ENCODE assay signal across 23 cellular contexts in genomic region chr9:127149463-127150390, GRCh38. TPM values are rescaled to one million over a fixed set of nuclear protein-coding genes. Genes with fewer than 3 reads are reported as not detected.
"Had no signal": no experiment of that assay in that cellular context is flagged by ENCODE, and none has a peak within 500 bp of the region (broad histone marks: within the 10 kb centered on the region; RNA-seq: fewer than 3 reads in every experiment).

No MANE protein-coding gene starts in this region.

- H3K27me3 Mint-ChIP-seq: activated B cell treated with CpG ODN at 0.5 μM for 24 hours; activated naive CD4-positive, alpha-beta T cell treated with anti-CD3 and anti-CD28 coated beads, Interleukin-2, amount 50 U/mL, for 24 hours; activated T-helper 17 cell treated with anti-CD3 and anti-CD28 coated beads, Interleukin-2, amount 50 U/mL, for 72 hours; stimulated activated naive CD8-positive, alpha-beta T cell treated with anti-CD3 and anti-CD28 coated beads, Interleukin-15, Interleukin-2, amounts not matched to agents 100 ng/mL and 50 ng/mL, for 24 hours had no signal

- H3K27ac Mint-ChIP-seq: activated B cell treated with CpG ODN at 0.5 μM for 24 hours; activated CD8-positive, alpha-beta T cell treated with anti-CD3 and anti-CD28 coated beads, Interleukin-2, amount 10 ng/mL, durations not matched to agents 7 days and 5 days; activated naive CD4-positive, alpha-beta T cell treated with anti-CD3 and anti-CD28 coated beads, Interleukin-2, amount 50 U/mL, for 24 hours; activated naive CD8-positive, alpha-beta T cell treated with anti-CD3 and anti-CD28 coated beads, Interleukin-2, amount 50 U/mL, for 24 hours; activated T-helper 17 cell treated with anti-CD3 and anti-CD28 coated beads, Interleukin-2, amount 50 U/mL, for 72 hours; nephron progenitor cell; stimulated activated naive CD8-positive, alpha-beta T cell treated with anti-CD3 and anti-CD28 coated beads, Interleukin-15, Interleukin-2, amounts not matched to agents 100 ng/mL and 50 ng/mL, for 24 hours; T-helper 2 cell treated with Interferon-gamma antibody and Interleukin-4, amounts not matched to agents 5 μg/mL and 100 μg/mL, for 36 hours had no signal

- H3K27ac ChIP-seq: breast epithelium, gastrocnemius medialis, left ventricle myocardium inferior, neutrophil, prostate gland, spleen, thoracic aorta, uterus had no signal

- H3K4me3 Mint-ChIP-seq: activated B cell treated with CpG ODN at 0.5 μM for 24 hours; activated CD8-positive, alpha-beta T cell treated with anti-CD3 and anti-CD28 coated beads, Interleukin-2, amount 10 ng/mL, durations not matched to agents 7 days and 5 days; activated naive CD4-positive, alpha-beta T cell treated with anti-CD3 and anti-CD28 coated beads, Interleukin-2, amount 50 U/mL, for 24 hours; activated naive CD8-positive, alpha-beta T cell treated with anti-CD3 and anti-CD28 coated beads, Interleukin-2, amount 50 U/mL, for 24 hours; activated T-cell treated with anti-CD3 and anti-CD28 coated beads, Interleukin-2, amount 50 U/mL, for 4 hours; activated T-helper 17 cell treated with anti-CD3 and anti-CD28 coated beads, Interleukin-2, amount 50 U/mL, for 72 hours; nephron progenitor cell; stimulated activated naive CD8-positive, alpha-beta T cell treated with anti-CD3 and anti-CD28 coated beads, Interleukin-15, Interleukin-2, amounts not matched to agents 100 ng/mL and 50 ng/mL, for 24 hours; T-helper 2 cell treated with Interferon-gamma antibody and Interleukin-4, amounts not matched to agents 5 μg/mL and 100 μg/mL, for 36 hours had no signal

- H3K36me3 ChIP-seq: breast epithelium, gastrocnemius medialis, left ventricle myocardium inferior, neutrophil, prostate gland, spleen, thoracic aorta, uterus had no signal

- H3K9me3 Mint-ChIP-seq: activated naive CD4-positive, alpha-beta T cell treated with anti-CD3 and anti-CD28 coated beads, Interleukin-2, amount 50 U/mL, for 24 hours; activated naive CD8-positive, alpha-beta T cell treated with anti-CD3 and anti-CD28 coated beads, Interleukin-2, amount 50 U/mL, for 24 hours; nephron progenitor cell; stimulated activated naive CD8-positive, alpha-beta T cell treated with anti-CD3 and anti-CD28 coated beads, Interleukin-15, Interleukin-2, amounts not matched to agents 100 ng/mL and 50 ng/mL, for 24 hours; T-helper 2 cell treated with Interferon-gamma antibody and Interleukin-4, amounts not matched to agents 5 μg/mL and 100 μg/mL, for 36 hours had no signal

- ATAC-seq: activated CD8-positive, alpha-beta T cell treated with anti-CD3 and anti-CD28 coated beads, Interleukin-2, amount 10 ng/mL, durations not matched to agents 7 days and 5 days; activated naive CD8-positive, alpha-beta T cell treated with anti-CD3 and anti-CD28 coated beads, Interleukin-2, amount 50 U/mL, for 24 hours; activated T-cell treated with anti-CD3 and anti-CD28 coated beads, Interleukin-2, amount 50 U/mL, for 4 hours; activated T-helper 17 cell treated with anti-CD3 and anti-CD28 coated beads, Interleukin-2, amount 50 U/mL, for 72 hours; gastrocnemius medialis had no signal

- H3K4me1 Mint-ChIP-seq: nephron progenitor cell had no signal

- H3K27me3 ChIP-seq: breast epithelium, gastrocnemius medialis, spleen, uterus had no signal

- H3K9me3 ChIP-seq: breast epithelium, gastrocnemius medialis, left ventricle myocardium inferior, neutrophil, prostate gland, thoracic aorta, uterus had no signal

- H3K36me3 Mint-ChIP-seq: activated naive CD4-positive, alpha-beta T cell treated with anti-CD3 and anti-CD28 coated beads, Interleukin-2, amount 50 U/mL, for 24 hours had no signal

- DNase-seq: activated B cell treated with CpG ODN at 0.5 μM for 24 hours; activated CD8-positive, alpha-beta T cell treated with anti-CD3 and anti-CD28 coated beads, Interleukin-2, amount 10 ng/mL, durations not matched to agents 7 days and 5 days; activated gamma-delta T cell treated with Interleukin-2 at 50 U/mL for 16 hours; activated naive CD8-positive, alpha-beta T cell treated with anti-CD3 and anti-CD28 coated beads, Interleukin-2, amount 50 U/mL, for 24 hours; activated T-cell treated with anti-CD3 and anti-CD28 coated beads, Interleukin-2, amount 50 U/mL, for 4 hours; amygdala; effector CD8-positive, alpha-beta T cell; gastrocnemius medialis; glutamatergic neuron; left ventricle myocardium inferior; nephron progenitor cell; spleen; T-helper 1 cell; trophoblast cell had no signal

- H3K4me1 ChIP-seq: breast epithelium, prostate gland, uterus had no signal

- H3K4me3 ChIP-seq: breast epithelium, gastrocnemius medialis, left ventricle myocardium inferior, prostate gland, spleen, thoracic aorta, uterus had no signal

RNA-seq across cellular contexts. Expression of gene ANGPTL2, which starts 27.3 kb away (rescaled TPM):
- total RNA-seq: activated B cell treated with CpG ODN at 0.5 μM for 24 hours; activated CD8-positive, alpha-beta T cell treated with anti-CD3 and anti-CD28 coated beads, Interleukin-2, amount 10 ng/mL, durations not matched to agents 7 days and 5 days; activated T-helper 17 cell treated with anti-CD3 and anti-CD28 coated beads, Interleukin-2, amount 50 U/mL, for 72 hours had no signal
